In the genomic region with DNA sequence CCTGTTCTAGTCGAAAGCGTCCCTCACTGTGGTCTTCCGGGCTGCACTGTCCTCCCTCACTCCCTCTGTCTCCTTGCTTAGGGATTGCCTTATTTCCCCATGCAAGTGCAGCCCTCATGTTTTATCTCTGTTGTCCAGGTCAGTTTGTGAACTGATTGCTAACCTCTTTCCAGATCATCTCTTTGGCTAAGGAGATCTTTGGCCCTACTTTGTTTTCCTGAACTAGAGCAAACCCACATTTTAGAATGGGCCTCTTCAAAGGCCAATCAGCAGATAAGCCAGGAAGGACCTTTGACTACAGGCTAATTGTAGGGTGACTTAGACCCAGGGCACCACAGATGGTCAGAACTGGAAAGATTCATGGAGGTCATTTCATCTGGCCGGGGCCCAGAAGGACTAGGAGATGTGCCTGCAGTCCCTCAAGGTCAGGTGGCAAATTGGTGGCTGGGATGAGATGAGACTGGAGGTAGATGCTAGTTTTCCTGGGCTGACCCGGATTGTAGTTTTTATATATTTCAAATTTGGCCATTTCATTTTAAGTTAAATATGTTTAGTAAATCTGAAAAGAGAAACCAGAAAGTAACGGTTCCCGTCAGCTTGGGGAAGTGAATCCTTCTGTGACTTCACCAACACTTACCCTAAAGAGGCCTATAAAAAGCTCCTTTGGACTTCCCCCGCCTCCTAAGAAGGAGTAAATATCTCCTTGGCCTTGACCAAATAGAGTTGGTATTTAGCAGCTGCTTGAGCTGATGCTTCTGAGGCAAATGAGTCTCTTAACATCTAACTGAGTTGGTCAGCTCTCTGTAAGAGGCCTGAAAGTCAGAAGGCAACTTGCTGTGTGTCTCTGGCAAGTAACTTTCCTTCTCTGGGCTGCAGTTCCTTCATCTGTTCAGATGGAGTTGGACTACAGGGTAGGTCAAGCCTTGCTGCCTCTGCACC, we compare ENCODE assay signal across 8 cellular contexts. TPM values are rescaled to one million over a fixed set of nuclear protein-coding genes. Genes with fewer than 3 reads are reported as not detected.
DNase-seq lines count a peak whose midpoint lies in the region; ATAC-seq and TF ChIP-seq lines count a peak whose summit lies in the region.

No MANE protein-coding gene starts in this region.

- TF ChIP-seq EP300 in sigmoid colon (IDR thresholded peaks at IDR 0.05), result no peak

- intact Hi-C loops in activated T-helper 1 cell treated with anti-CD3 and anti-CD28 coated beads, Interleukin-12 subunit alpha, Interleukin-12 subunit beta, Interleukin-2, Interleukin-4 antibody, amounts not matched to agents 30 ng/mL and 10 ng/mL and 1 ng/mL, durations not matched to agents 14 hours and 24 hours and 36 hours (cut with micrococcal nuclease), result loop anchor here (1.0 to 2.0 kb wide), 3 partner anchors 28 to 107 kb away; no protein-coding TSS in a partner anchor
- intact Hi-C loops in sigmoid colon (cut with DNase I) (no loop called here), aorta (cut with DNase I) (no loop called here)

- H3K4me3 ChIP-seq in sigmoid colon (no peak overlapping the region), aorta (ENCODE audit: low read length in 2 of 2) (no peak overlapping the region)

- H3K36me3 Mint-ChIP-seq in activated T-helper 1 cell treated with anti-CD3 and anti-CD28 coated beads, Interleukin-12 subunit alpha, Interleukin-12 subunit beta, Interleukin-2, Interleukin-4 antibody, amounts not matched to agents 30 ng/mL and 10 ng/mL and 1 ng/mL, durations not matched to agents 14 hours and 24 hours and 36 hours (ENCODE audit: low read depth), result peaks cover 8% of the 10 kb centered on the region

- no peak for TF ChIP-seq POLR2A in sigmoid colon (IDR thresholded peaks at IDR 0.05)

- H3K36me3 ChIP-seq in sigmoid colon, result no peaks in the 10 kb centered on the region
- H3K36me3 ChIP-seq in aorta (ENCODE audit: control insufficient read depth in 1 of 2, insufficient read depth in 2 of 2, low read length in 1 of 2), result no peaks in the 10 kb centered on the region

- ATAC-seq in GM19043 (IDR thresholded peaks at IDR 0.05; ENCODE audit: low read depth, unreplicated experiment) (peak; percentile 65), HG03135 (IDR thresholded peaks at IDR 0.05; ENCODE audit: unreplicated experiment) (peak; percentile 66), aorta (ENCODE audit: low FRiP score) (no peak)

- TF ChIP-seq CTCF in sigmoid colon (IDR thresholded peaks at IDR 0.05), result no peak

- peak overlapping the region; percentile 49 for H3K4me3 Mint-ChIP-seq in activated T-helper 1 cell treated with anti-CD3 and anti-CD28 coated beads, Interleukin-12 subunit alpha, Interleukin-12 subunit beta, Interleukin-2, Interleukin-4 antibody, amounts not matched to agents 30 ng/mL and 10 ng/mL and 1 ng/mL, durations not matched to agents 14 hours and 24 hours and 36 hours

- H3K27me3 ChIP-seq in sigmoid colon, result no peaks in the 10 kb centered on the region
- H3K27me3 ChIP-seq in aorta (ENCODE audit: control insufficient read depth in 1 of 2, insufficient read depth in 2 of 2, low read length in 1 of 2), result no peaks in the 10 kb centered on the region

- DNase-seq in Ammon's horn (ENCODE audit: low spot score) (peak; percentile 46), sigmoid colon (no peak), SK-N-DZ (ENCODE audit: low spot score) (no peak), NCI-H1092 treated with DMSO at 0.1 percent for 48 hours (lab: John Stamatoyannopoulos, UW) (no peak), aorta (no peak)
- peak; percentile 49 for DNase-seq in activated T-helper 1 cell treated with anti-CD3 and anti-CD28 coated beads, Interleukin-12 subunit alpha, Interleukin-12 subunit beta, Interleukin-2, Interleukin-4 antibody, amounts not matched to agents 30 ng/mL and 10 ng/mL and 1 ng/mL, durations not matched to agents 14 hours and 24 hours and 36 hours (ENCODE audit: low spot score)

- H3K27ac ChIP-seq in sigmoid colon (peak overlapping the region; percentile 31 to 64 (median 49)), aorta (ENCODE audit: low read depth in 1 of 2, low read length in 2 of 2) (no peak overlapping the region)

- H3K4me1 Mint-ChIP-seq in activated T-helper 1 cell treated with anti-CD3 and anti-CD28 coated beads, Interleukin-12 subunit alpha, Interleukin-12 subunit beta, Interleukin-2, Interleukin-4 antibody, amounts not matched to agents 30 ng/mL and 10 ng/mL and 1 ng/mL, durations not matched to agents 14 hours and 24 hours and 36 hours (ENCODE audit: low read depth), result peaks cover 24% of the 10 kb centered on the region

- H3K4me1 ChIP-seq in sigmoid colon, result peaks cover 0 to under 1% (median 0%) of the 10 kb centered on the region in 4 donors
- no peaks in the 10 kb centered on the region for H3K4me1 ChIP-seq in aorta (ENCODE audit: control insufficient read depth in 1 of 2, insufficient read depth in 2 of 2, low read length in 2 of 2)

- peaks cover 4% of the 10 kb centered on the region for H3K9me3 Mint-ChIP-seq in activated T-helper 1 cell treated with anti-CD3 and anti-CD28 coated beads, Interleukin-12 subunit alpha, Interleukin-12 subunit beta, Interleukin-2, Interleukin-4 antibody, amounts not matched to agents 30 ng/mL and 10 ng/mL and 1 ng/mL, durations not matched to agents 14 hours and 24 hours and 36 hours

- H3K27ac Mint-ChIP-seq in activated T-helper 1 cell treated with anti-CD3 and anti-CD28 coated beads, Interleukin-12 subunit alpha, Interleukin-12 subunit beta, Interleukin-2, Interleukin-4 antibody, amounts not matched to agents 30 ng/mL and 10 ng/mL and 1 ng/mL, durations not matched to agents 14 hours and 24 hours and 36 hours, result peak overlapping the region; percentile 96

- WGBS in sigmoid colon, 2 donors, result 53 to 78% methylated on average over 8 of the region's 8 CpGs
- WGBS in aorta, 2 donors, result 86% methylated on average over 8 of the region's 8 CpGs

- no peaks in the 10 kb centered on the region for H3K27me3 Mint-ChIP-seq in activated T-helper 1 cell treated with anti-CD3 and anti-CD28 coated beads, Interleukin-12 subunit alpha, Interleukin-12 subunit beta, Interleukin-2, Interleukin-4 antibody, amounts not matched to agents 30 ng/mL and 10 ng/mL and 1 ng/mL, durations not matched to agents 14 hours and 24 hours and 36 hours (ENCODE audit: insufficient read depth)

- H3K9me3 ChIP-seq in sigmoid colon (no peaks in the 10 kb centered on the region), aorta (ENCODE audit: control insufficient read depth, low read length) (no peaks in the 10 kb centered on the region)

RNA-seq across cellular contexts. Expression of a gene that starts 6.3 kb away (rescaled TPM):
- total RNA-seq in activated T-helper 1 cell treated with anti-CD3 and anti-CD28 coated beads, Interleukin-12 subunit alpha, Interleukin-12 subunit beta, Interleukin-2, Interleukin-4 antibody, amounts not matched to agents 30 ng/mL and 10 ng/mL and 1 ng/mL, durations not matched to agents 14 hours and 24 hours and 36 hours, result 119 and 126 TPM in 2 replicates
- total RNA-seq in sigmoid colon, result 10 to 100 TPM in 3 of 4 donors, 1 to 10 TPM in 1; 8.7 to 19.6 (median 14.7) TPM
- polyA plus RNA-seq in sigmoid colon, result 10 to 100 TPM in 2 of 3 donors, 1 to 10 TPM in 1; 5.4 to 20.1 (median 12.0) TPM
- 30.2 and 36.1 TPM in 2 replicates for polyA plus RNA-seq in SK-N-DZ (2014; cell fraction: cytosol; rRNA removed)
- polyA plus RNA-seq in SK-N-DZ (2014; cell fraction: nucleus; rRNA removed), result 42.9 and 54.7 TPM in 2 replicates
- total RNA-seq in aorta, result 10 to 100 TPM in 1 of 2 donors, 1 to 10 TPM in 1; 8.0 to 15.7 TPM
- polyA plus RNA-seq in aorta, result 1 to 10 TPM; 5.0 to 7.8 TPM

RNA-seq across cellular contexts. Expression of a gene that starts 24.5 kb away (rescaled TPM):
- total RNA-seq in activated T-helper 1 cell treated with anti-CD3 and anti-CD28 coated beads, Interleukin-12 subunit alpha, Interleukin-12 subunit beta, Interleukin-2, Interleukin-4 antibody, amounts not matched to agents 30 ng/mL and 10 ng/mL and 1 ng/mL, durations not matched to agents 14 hours and 24 hours and 36 hours, result 49.0 and 49.3 TPM in 2 replicates
- total RNA-seq in sigmoid colon (10 to 100 TPM; 18.1 to 40.7 (median 26.2) TPM), aorta (10 to 100 TPM; 26.2 to 27.4 TPM)
- polyA plus RNA-seq in sigmoid colon (10 to 100 TPM; 15.0 to 33.5 (median 19.0) TPM), aorta (10 to 100 TPM; 27.7 to 33.0 TPM)
- 31.4 and 37.6 TPM in 2 replicates for polyA plus RNA-seq in SK-N-DZ (2014; cell fraction: cytosol; rRNA removed)
- polyA plus RNA-seq in SK-N-DZ (2014; cell fraction: nucleus; rRNA removed), result 26.0 and 29.8 TPM in 2 replicates

RNA-seq across cellular contexts. Expression of a gene that starts 33.8 kb away (rescaled TPM):
- total RNA-seq in activated T-helper 1 cell treated with anti-CD3 and anti-CD28 coated beads, Interleukin-12 subunit alpha, Interleukin-12 subunit beta, Interleukin-2, Interleukin-4 antibody, amounts not matched to agents 30 ng/mL and 10 ng/mL and 1 ng/mL, durations not matched to agents 14 hours and 24 hours and 36 hours, result 126 and 130 TPM in 2 replicates
- total RNA-seq in sigmoid colon (10 to 100 TPM; 26.6 to 51.5 (median 39.2) TPM), aorta (10 to 100 TPM; 24.6 to 26.6 TPM)
- polyA plus RNA-seq in sigmoid colon (10 to 100 TPM; 73.3 to 96.4 (median 73.4) TPM), aorta (10 to 100 TPM; 37.9 to 38.8 TPM)
- 99.8 and 115 TPM in 2 replicates for polyA plus RNA-seq in SK-N-DZ (2014; cell fraction: cytosol; rRNA removed)
- 55.9 and 80.9 TPM in 2 replicates for polyA plus RNA-seq in SK-N-DZ (2014; cell fraction: nucleus; rRNA removed)

RNA-seq across cellular contexts. Expression of a gene that starts 34.1 kb away (rescaled TPM):
- 93.4 and 94.3 TPM in 2 replicates for total RNA-seq in activated T-helper 1 cell treated with anti-CD3 and anti-CD28 coated beads, Interleukin-12 subunit alpha, Interleukin-12 subunit beta, Interleukin-2, Interleukin-4 antibody, amounts not matched to agents 30 ng/mL and 10 ng/mL and 1 ng/mL, durations not matched to agents 14 hours and 24 hours and 36 hours
- total RNA-seq in sigmoid colon (10 to 100 TPM; 16.0 to 22.1 (median 17.9) TPM), aorta (10 to 100 TPM; 38.9 to 51.0 TPM)
- polyA plus RNA-seq in sigmoid colon (10 to 100 TPM; 10.2 to 35.8 (median 12.0) TPM), aorta (10 to 100 TPM in 1 of 2 donors, 1 to 10 TPM in 1; 5.6 to 30.8 TPM)
- polyA plus RNA-seq in SK-N-DZ (2014; cell fraction: cytosol; rRNA removed), result 27.0 and 29.3 TPM in 2 replicates
- polyA plus RNA-seq in SK-N-DZ (2014; cell fraction: nucleus; rRNA removed), result 144 and 155 TPM in 2 replicates

Comparison
In these comparisons a context has a peak if more than half of its experiments do, and no peak if none do; other contexts are left out.
1. DNase-seq: peak in Ammon's horn (single experiment) and activated T-helper 1 cell treated with anti-CD3 and anti-CD28 coated beads, Interleukin-12 subunit alpha, Interleukin-12 subunit beta, Interleukin-2, Interleukin-4 antibody, amounts not matched to agents 30 ng/mL and 10 ng/mL and 1 ng/mL, durations not matched to agents 14 hours and 24 hours and 36 hours (single experiment); none in sigmoid colon (single experiment), SK-N-DZ (single experiment), NCI-H1092 treated with DMSO at 0.1 percent for 48 hours (single experiment) and aorta (0 of 2).
2. H3K27ac ChIP-seq: peak in sigmoid colon (4 of 4); none in aorta (0 of 2).